24 cellular contexts compared by ENCODE assay signal in genomic region chr9:72346333-72346732, GRCh38.
"Had no signal": no experiment of that assay in that cellular context is flagged by ENCODE, and none has a peak within 500 bp of the region (broad histone marks: within the 10 kb centered on the region; RNA-seq: fewer than 3 reads in every experiment).

No MANE protein-coding gene starts in this region.

- H3K4me1 Mint-ChIP-seq: nephron; stimulated activated effector memory CD8-positive, alpha-beta T cell treated with anti-CD3 and anti-CD28 coated beads, Interleukin-12 subunit alpha, Interleukin-12 subunit beta, amount 100 ng/mL, for 72 hours had no signal

- H3K9me3 Mint-ChIP-seq: natural killer cell; nephron; neural progenitor cell; stimulated activated effector memory CD8-positive, alpha-beta T cell treated with anti-CD3 and anti-CD28 coated beads, Interleukin-12 subunit alpha, Interleukin-12 subunit beta, amount 100 ng/mL, for 72 hours; stimulated activated naive B cell treated with anti-CD40 and anti-IgM and Interleukin-4, amounts not matched to agents 10 μg/mL and 1 μg/mL and 100 μg/mL, for 72 hours had no signal

- H3K27ac Mint-ChIP-seq: natural killer cell; nephron; neural progenitor cell; progenitor cell of endocrine pancreas; stimulated activated effector memory CD8-positive, alpha-beta T cell treated with anti-CD3 and anti-CD28 coated beads, Interleukin-12 subunit alpha, Interleukin-12 subunit beta, amount 100 ng/mL, for 72 hours; stimulated activated naive B cell treated with anti-CD40 and anti-IgM and Interleukin-4, amounts not matched to agents 10 μg/mL and 1 μg/mL and 100 μg/mL, for 72 hours had no signal

- DNase-seq: natural killer cell; occipital lobe; ovary; posterior cingulate gyrus; psoas muscle; right cardiac atrium; right lobe of liver; sigmoid colon; small intestine; stimulated activated CD4-positive, alpha-beta T cell treated with anti-CD3 and anti-CD28 coated beads, Interleukin-15, amount 100 ng/mL, for 24 hours; stimulated activated CD4-positive, alpha-beta T cell treated with anti-CD3 and anti-CD28 coated beads, Interleukin-2, amount 100 ng/mL, for 24 hours; stimulated activated CD4-positive, alpha-beta T cell treated with anti-CD3 and anti-CD28 coated beads, Interleukin-2, amount 100 ng/mL, for 48 hours; stimulated activated CD4-positive, alpha-beta T cell treated with anti-CD3 and anti-CD28 coated beads, Interleukin-4, amount 100 ng/mL, for 24 hours; stimulated activated naive B cell treated with anti-CD40 and anti-IgM and Interleukin-4, amounts not matched to agents 10 μg/mL and 1 μg/mL and 100 μg/mL, for 72 hours; stimulated activated naive CD4-positive, alpha-beta T cell treated with Interleukin-2 at 50 U/mL for 16 hours; stomach; thyroid gland; trophoblast cell; upper lobe of left lung had no signal

- H3K4me3 Mint-ChIP-seq: natural killer cell; nephron; neural progenitor cell; stimulated activated effector memory CD8-positive, alpha-beta T cell treated with anti-CD3 and anti-CD28 coated beads, Interleukin-12 subunit alpha, Interleukin-12 subunit beta, amount 100 ng/mL, for 72 hours; stimulated activated naive B cell treated with anti-CD40 and anti-IgM and Interleukin-4, amounts not matched to agents 10 μg/mL and 1 μg/mL and 100 μg/mL, for 72 hours had no signal

- H3K27me3 Mint-ChIP-seq: progenitor cell of endocrine pancreas; stimulated activated naive B cell treated with anti-CD40 and anti-IgM and Interleukin-4, amounts not matched to agents 10 μg/mL and 1 μg/mL and 100 μg/mL, for 72 hours had no signal

- FAIRE-seq: small intestine, urothelium cell line had no signal

- ATAC-seq: natural killer cell; psoas muscle; right lobe of liver; stimulated activated effector memory CD8-positive, alpha-beta T cell treated with anti-CD3 and anti-CD28 coated beads, Interleukin-12 subunit alpha, Interleukin-12 subunit beta, amount 100 ng/mL, for 72 hours; stimulated activated naive B cell treated with anti-CD40 and anti-IgM and Interleukin-4, amounts not matched to agents 10 μg/mL and 1 μg/mL and 100 μg/mL, for 72 hours had no signal

- H3K36me3 Mint-ChIP-seq: neural progenitor cell had no signal
